7 cellular contexts compared by ENCODE assay signal in genomic region chr10:99731296-99732032, GRCh38. TPM values are rescaled to one million over a fixed set of nuclear protein-coding genes. Genes with fewer than 3 reads are reported as not detected.
DNase-seq lines count a peak whose midpoint lies in the region; ATAC-seq and TF ChIP-seq lines count a peak whose summit lies in the region.

No MANE protein-coding gene starts in this region.

- ATAC-seq in GM19023 (IDR thresholded peaks at IDR 0.05; ENCODE audit: unreplicated experiment) (peak; percentile 41), mucosa of descending colon (peak; percentile 34), GM21786 (IDR thresholded peaks at IDR 0.05; ENCODE audit: unreplicated experiment) (no peak)

- CTCF ChIA-PET in MCF 10A (lab: Yijun Ruan, JAX): interaction anchor here (0.6 to 1.8 kb wide), 14 partner anchors 11 to 1259 kb away, joined by 3 to 5 read pairs (median 3); no protein-coding TSS in a partner anchor

- no peaks in the 10 kb centered on the region for H3K27me3 ChIP-seq in HUES48 (ENCODE audit: control insufficient read depth, insufficient read depth, low read length)

- peaks cover 4% of the 10 kb centered on the region; the same call in 1 of the 2 replicates for H3K4me1 ChIP-seq in HUES48 (ENCODE audit: control insufficient read depth, insufficient read depth, low read length)
- H3K4me1 ChIP-seq in mucosa of descending colon (ENCODE audit: low read depth): peaks cover 18% of the 10 kb centered on the region

- BruUV-seq in MCF 10A (replicated peaks; lab: Mats Ljungman, UMichigan): TSS peak; percentile 84

- TF ChIP-seq CTCF in MCF 10A (IDR thresholded peaks at IDR 0.05; ENCODE audit: unreplicated experiment): no peak
- no peak for TF ChIP-seq CTCF in mucosa of descending colon (IDR thresholded peaks at IDR 0.05)

- POLR2A ChIA-PET in MCF 10A (lab: Yijun Ruan, JAX): interaction anchor here (0.5 to 4.8 kb wide), 40 partner anchors 8 to 1590 kb away, joined by 3 to 129 read pairs (median 4); partner anchors contain the start of genes ABCC2, CWF19L1, DNMBP and ENTPD7

- H3K9me3 ChIP-seq in HUES48 (ENCODE audit: control insufficient read depth, insufficient read depth, low read length) (no peaks in the 10 kb centered on the region), mucosa of descending colon (no peaks in the 10 kb centered on the region)

- intact Hi-C loops in MCF 10A (cut with micrococcal nuclease): loop anchor here (1.0 to 5.0 kb wide), 4 partner anchors 48 to 116 kb away; partner anchors contain the start of gene ENTPD7
- intact Hi-C loops in mucosa of descending colon (cut with DNase I, micrococcal nuclease): no loop called here

- no peaks in the 10 kb centered on the region for H3K9me3 Mint-ChIP-seq in MCF 10A (ENCODE audit: unreplicated experiment)

- H3K4me1 Mint-ChIP-seq in MCF 10A (ENCODE audit: insufficient read depth, unreplicated experiment): peaks cover 29% of the 10 kb centered on the region

- DNase-seq in MCF 10A (ENCODE audit: unreplicated experiment) (no peak), mucosa of descending colon (no peak), NCI-H128 (lab: John Stamatoyannopoulos, UW; ENCODE audit: unreplicated experiment) (no peak), C1 segment of cervical spinal cord (lab: John Stamatoyannopoulos, UW) (no peak)

- peak overlapping the region; percentile 98 for H3K4me3 ChIP-seq in HUES48 (ENCODE audit: low read depth, low read length)
- H3K4me3 ChIP-seq in mucosa of descending colon: peak overlapping the region; percentile 67

- peak overlapping the region; percentile 88 for H3K4me3 Mint-ChIP-seq in MCF 10A (ENCODE audit: unreplicated experiment)

- H3K27me3 Mint-ChIP-seq in MCF 10A (ENCODE audit: insufficient read depth, unreplicated experiment): no peaks in the 10 kb centered on the region

- peak overlapping the region; percentile 93 for H3K27ac Mint-ChIP-seq in MCF 10A (ENCODE audit: low read depth, unreplicated experiment)

- H3K27ac ChIP-seq in HUES48 (ENCODE audit: low read depth, low read length): peak overlapping the region; percentile 96

- peak overlapping the region; percentile 88 for H3K9ac ChIP-seq in HUES48 (ENCODE audit: low read depth, low read length)

- peaks cover 42% of the 10 kb centered on the region for H3K36me3 ChIP-seq in HUES48 (ENCODE audit: control insufficient read depth, insufficient read depth, low read length)
- peaks cover 3% of the 10 kb centered on the region for H3K36me3 ChIP-seq in mucosa of descending colon (ENCODE audit: low read depth)

- peaks cover 31% of the 10 kb centered on the region for H3K36me3 Mint-ChIP-seq in MCF 10A (ENCODE audit: insufficient read depth, unreplicated experiment)

RNA-seq across cellular contexts. Expression of gene COX15, which starts 0.5 kb away (rescaled TPM):
- total RNA-seq in MCF 10A (2022) (50.7 and 55.3 TPM in 2 replicates), mucosa of descending colon (10 to 100 TPM; 34.0 to 51.3 (median 46.1) TPM)

RNA-seq across cellular contexts. Expression of gene CUTC, which starts 0.6 kb away (rescaled TPM):
- 11.9 and 15.0 TPM in 2 replicates for total RNA-seq in MCF 10A (2022)
- total RNA-seq in mucosa of descending colon: 10 to 100 TPM; 10.7 to 22.1 (median 11.4) TPM

RNA-seq across cellular contexts. Expression of gene ABCC2, which starts 51.0 kb away (rescaled TPM):
- total RNA-seq in MCF 10A (2022) (6.3 and 7.4 TPM in 2 replicates), mucosa of descending colon (1 to 10 TPM in 2 of 3 donors, under 1 TPM in 1; 0.69 to 1.6 (median 1.6) TPM)
